21 cellular contexts compared by ENCODE assay signal in genomic region chr4:173343832-173344397, GRCh38. TPM values are rescaled to one million over a fixed set of nuclear protein-coding genes. Genes with fewer than 3 reads are reported as not detected.
DNase-seq lines count a peak whose midpoint lies in the region; ATAC-seq, FAIRE-seq and TF ChIP-seq lines count a peak whose summit lies in the region.
"Had no signal": no experiment of that assay in that cellular context is flagged by ENCODE, and none has a peak within 500 bp of the region (broad histone marks: within the 10 kb centered on the region; RNA-seq: fewer than 3 reads in every experiment).

No MANE protein-coding gene starts in this region.

- H3K27ac ChIP-seq in heart right ventricle = peak overlapping the region in 6 of 10 donors; percentile 2 to 60 (median 20)
- peak overlapping the region; percentile 7 for H3K27ac ChIP-seq in mesodermal cell (ENCODE audit: low read depth, low read length, severe bottlenecking)
- H3K27ac ChIP-seq in small intestine (ENCODE audit: low read depth in 1 of 2, low read length in 1 of 2) = no peak overlapping the region

- TF ChIP-seq CTCF in heart right ventricle (IDR thresholded peaks at IDR 0.05) (no peak), endothelial cell (IDR thresholded peaks at IDR 0.05; ENCODE audit: unreplicated experiment) (no peak)

- peak overlapping the region; percentile 66 for H3K4me3 Mint-ChIP-seq in endothelial cell (ENCODE audit: unreplicated experiment)
- no peak overlapping the region for H3K4me3 Mint-ChIP-seq in T-cell
- H3K4me3 Mint-ChIP-seq: CD4-positive, alpha-beta T cell had no signal

- H3K36me3 Mint-ChIP-seq in endothelial cell (ENCODE audit: low read depth, unreplicated experiment) = no peaks in the 10 kb centered on the region
- H3K36me3 Mint-ChIP-seq in T-cell = no peaks in the 10 kb centered on the region

- no peak for DNase-seq in heart right ventricle
- no peak for DNase-seq in left ventricle myocardium superior
- no peak for DNase-seq in endothelial cell (ENCODE audit: low spot score)
- no peak for DNase-seq in AG08395 (ENCODE audit: low spot score)
- DNase-seq in small intestine = no peak
- no peak for DNase-seq in T-cell
- DNase-seq: Calu3; CD4-positive, alpha-beta T cell; EL; GOT3; KBM-7; NCI-H1105 treated with DMSO at 0.1 percent for 48 hours; NCI-H1694; NCI-H2081 treated with DMSO at 0.1 percent for 48 hours; NCI-H774; SIG-M5 had no signal

- H3K4me1 ChIP-seq in heart right ventricle (peaks cover 0 to 21% (median 0%) of the 10 kb centered on the region in 9 donors), mesodermal cell (ENCODE audit: control insufficient read depth, insufficient read depth, low read length, poor library complexity, severe bottlenecking) (peaks cover 10% of the 10 kb centered on the region), small intestine (ENCODE audit: control insufficient read depth in 2 of 2, insufficient read depth in 1 of 2, low read depth in 1 of 2, low read length in 1 of 2) (no peaks in the 10 kb centered on the region)

- WGBS in heart right ventricle, 2 donors = 66 to 71% methylated on average over 3 of the region's 3 CpGs
- WGBS in mesodermal cell (ENCODE audit: insufficient coverage in 2 of 2), 2 experiments = 60 to 67% methylated on average over 2 of the region's 3 CpGs
- WGBS in small intestine, 3 donors = 81 to 85% (median 84%) methylated on average over 3 of the region's 3 CpGs

- no peak for FAIRE-seq in small intestine (lab: Jason Lieb, UNC)
- FAIRE-seq: GM12891, HepG2 had no signal

- H3K4me1 Mint-ChIP-seq in endothelial cell (ENCODE audit: unreplicated experiment) (peaks cover 32% of the 10 kb centered on the region), T-cell (no peaks in the 10 kb centered on the region)

- no peaks in the 10 kb centered on the region for H3K27me3 ChIP-seq in heart right ventricle
- peaks cover 0 to 2% of the 10 kb centered on the region in 2 donors for H3K27me3 ChIP-seq in small intestine (ENCODE audit: control insufficient read depth in 2 of 2, insufficient read depth in 2 of 2, low read length in 2 of 2)

- H3K27ac Mint-ChIP-seq in endothelial cell (ENCODE audit: unreplicated experiment) (peak overlapping the region; percentile 90), T-cell (no peak overlapping the region)
- H3K27ac Mint-ChIP-seq: CD4-positive, alpha-beta T cell had no signal

- POLR2A ChIA-PET in T-cell (lab: Charles Lee) = no interaction called here

- H3K36me3 ChIP-seq in heart right ventricle = no peaks in the 10 kb centered on the region
- no peaks in the 10 kb centered on the region for H3K36me3 ChIP-seq in mesodermal cell (ENCODE audit: control insufficient read depth, insufficient read depth, low read length)
- no peaks in the 10 kb centered on the region for H3K36me3 ChIP-seq in small intestine (ENCODE audit: control insufficient read depth in 2 of 2, insufficient read depth in 2 of 2, low read length in 2 of 2)

- intact Hi-C loops in heart right ventricle (cut with DNase I) (no loop called here), left ventricle myocardium superior (cut with micrococcal nuclease) (no loop called here)

- CTCF ChIA-PET in T-cell (lab: Charles Lee) = no interaction called here

- H3K9me3 ChIP-seq in heart right ventricle = no peaks in the 10 kb centered on the region
- H3K9me3 ChIP-seq in mesodermal cell (ENCODE audit: control insufficient read depth, low read length) = no peaks in the 10 kb centered on the region
- no peaks in the 10 kb centered on the region for H3K9me3 ChIP-seq in small intestine (ENCODE audit: control insufficient read depth, low read depth)

- H3K9me3 Mint-ChIP-seq in endothelial cell (ENCODE audit: unreplicated experiment) = no peaks in the 10 kb centered on the region
- no peaks in the 10 kb centered on the region for H3K9me3 Mint-ChIP-seq in T-cell
- H3K9me3 Mint-ChIP-seq: CD4-positive, alpha-beta T cell had no signal

- peak in 3 of 8 donors; percentile 39 to 52 (median 42) for ATAC-seq in heart right ventricle
- ATAC-seq in left ventricle myocardium superior = no peak
- no peak for ATAC-seq in T-cell (replicated peaks in 1 of 4)
- ATAC-seq: HepG2 had no signal

- no peak overlapping the region for H3K4me3 ChIP-seq in heart right ventricle
- H3K4me3 ChIP-seq in mesodermal cell (ENCODE audit: extremely low read depth, insufficient read depth, low read length, poor library complexity, severe bottlenecking) = no peak overlapping the region
- H3K4me3 ChIP-seq in small intestine (ENCODE audit: low read depth in 1 of 2, low read length in 2 of 2) = no peak overlapping the region

- H3K27me3 Mint-ChIP-seq in endothelial cell (ENCODE audit: unreplicated experiment) = peaks cover 2% of the 10 kb centered on the region
- peaks cover 3 to 4% of the 10 kb centered on the region in 2 donors for H3K27me3 Mint-ChIP-seq in T-cell
- H3K27me3 Mint-ChIP-seq: CD4-positive, alpha-beta T cell had no signal

RNA-seq across cellular contexts. Expression of gene HMGB2, which starts 9.8 kb away (rescaled TPM):
- total RNA-seq in heart right ventricle = 10 to 100 TPM; 27.3 to 82.6 (median 49.8) TPM
- 10 to 100 TPM; 46.9 to 97.6 TPM for polyA plus RNA-seq in heart right ventricle
- 38.8 TPM for total RNA-seq in left ventricle myocardium superior
- total RNA-seq in endothelial cell (ENCODE audit: unreplicated experiment) = 160 TPM
- polyA plus RNA-seq in mesodermal cell (2013, experiment 1 of 2) = 322 TPM
- polyA plus RNA-seq in mesodermal cell (2013, experiment 2 of 2) = 403 TPM
- polyA plus RNA-seq in small intestine = 100 to 1,000 TPM in 1 of 3 donors, 10 to 100 TPM in 2; 46.5 to 274 (median 64.0) TPM
- 100 to 1,000 TPM in 3 of 5 donors, 10 to 100 TPM in 2; 87.6 to 151 (median 103) TPM for total RNA-seq in T-cell

RNA-seq across cellular contexts. Expression of gene SAP30, which starts 26.8 kb away (rescaled TPM):
- 10 to 100 TPM in 9 of 10 donors, 1 to 10 TPM in 1; 9.2 to 22.2 (median 12.3) TPM for total RNA-seq in heart right ventricle
- 10 to 100 TPM in 1 of 2 donors, 1 to 10 TPM in 1; 4.0 to 14.0 TPM for polyA plus RNA-seq in heart right ventricle
- 15.1 TPM for total RNA-seq in left ventricle myocardium superior
- total RNA-seq in endothelial cell (ENCODE audit: unreplicated experiment) = 22.2 TPM
- 15.0 TPM for polyA plus RNA-seq in mesodermal cell (2013, experiment 1 of 2)
- 19.6 TPM for polyA plus RNA-seq in mesodermal cell (2013, experiment 2 of 2)
- polyA plus RNA-seq in small intestine = 10 to 100 TPM in 1 of 3 donors, 1 to 10 TPM in 2; 5.6 to 16.1 (median 8.6) TPM
- total RNA-seq in T-cell = 1 to 10 TPM; 2.8 to 5.8 (median 4.1) TPM

RNA-seq across cellular contexts. Expression of gene SCRG1, which starts 55.0 kb away (rescaled TPM):
- total RNA-seq in heart right ventricle = under 1 TPM; 0.10 to 0.56 (median 0.26) TPM
- under 1 TPM; 0.15 to 0.48 TPM for polyA plus RNA-seq in heart right ventricle
- total RNA-seq in left ventricle myocardium superior = 0.35 TPM
- not detected for total RNA-seq in endothelial cell (ENCODE audit: unreplicated experiment)
- 1.8 TPM for polyA plus RNA-seq in mesodermal cell (2013, experiment 1 of 2)
- 2.5 TPM for polyA plus RNA-seq in mesodermal cell (2013, experiment 2 of 2)
- polyA plus RNA-seq in small intestine = under 1 TPM in 1 of 3 donors, not detected in 2; 0.43 TPM
- total RNA-seq in T-cell = not detected
- total RNA-seq: A172; Calu3; CD4-positive, alpha-beta T cell; HepG2; NCI-H460 had no signal
- polyA plus RNA-seq: HepG2 had no signal

Comparison
In these comparisons a context has a peak if more than half of its experiments do, and no peak if none do; other contexts are left out.
1. H3K27ac ChIP-seq: peak in heart right ventricle (6 of 10) and mesodermal cell (single experiment); none in small intestine (0 of 2).